ENCODE assay signal across 13 cellular contexts in the genomic region with DNA sequence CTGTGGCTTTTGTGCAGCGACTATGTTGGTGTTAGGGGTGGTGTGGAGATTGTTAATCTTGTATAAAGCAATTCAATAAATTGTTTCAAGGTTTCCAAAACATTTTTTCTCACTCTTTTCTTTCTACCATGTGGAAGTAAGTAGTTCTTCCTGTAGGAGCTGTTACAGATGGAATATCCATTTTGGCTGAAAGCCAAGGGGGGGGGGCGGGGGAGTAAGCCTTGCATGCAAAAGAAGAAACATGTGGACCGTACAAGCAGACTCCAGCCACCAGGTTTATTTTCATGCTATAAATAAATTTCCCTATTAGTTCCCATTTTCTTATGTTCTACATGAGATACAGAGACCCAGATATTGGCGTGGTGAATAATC. TPM values are rescaled to one million over a fixed set of nuclear protein-coding genes. Genes with fewer than 3 reads are reported as not detected.
A peak's percentile ranks its signal among the peaks of the same experiment; 100 is the strongest.
DNase-seq lines count a peak whose midpoint lies in the region; ATAC-seq and TF ChIP-seq lines count a peak whose summit lies in the region.
"Had no signal": no experiment of that assay in that cellular context is flagged by ENCODE, and none has a peak within 500 bp of the region (broad histone marks: within the 10 kb centered on the region; RNA-seq: fewer than 3 reads in every experiment).

No MANE protein-coding gene starts in this region.

- H2AK5ac ChIP-seq in mesendoderm (ENCODE audit: low read length): no peak overlapping the region

- POLR2A ChIA-PET in PC-3 (lab: Charles Lee; ENCODE audit: unreplicated experiment): no interaction called here

- H3K9me3 Mint-ChIP-seq in endothelial cell (ENCODE audit: unreplicated experiment): no peaks in the 10 kb centered on the region
- no peaks in the 10 kb centered on the region for H3K9me3 Mint-ChIP-seq in osteocyte (ENCODE audit: unreplicated experiment)

- intact Hi-C loops in PC-3 (cut with micrococcal nuclease): loop anchor here (2.0 kb wide), 1 partner anchor 75 kb away; no protein-coding TSS in a partner anchor

- peaks cover 11% of the 10 kb centered on the region for H3K27me3 Mint-ChIP-seq in endothelial cell (ENCODE audit: unreplicated experiment)
- no peaks in the 10 kb centered on the region for H3K27me3 Mint-ChIP-seq in osteocyte (ENCODE audit: unreplicated experiment)
- H3K27me3 Mint-ChIP-seq: IgD-negative memory B cell had no signal

- no peak overlapping the region for H3K27ac Mint-ChIP-seq in endothelial cell (ENCODE audit: unreplicated experiment)
- peak overlapping the region; percentile 56 for H3K27ac Mint-ChIP-seq in osteocyte (ENCODE audit: unreplicated experiment)

- H3K36me3 Mint-ChIP-seq in endothelial cell (ENCODE audit: low read depth, unreplicated experiment) (peaks cover 63% of the 10 kb centered on the region), osteocyte (ENCODE audit: unreplicated experiment) (peaks cover 65% of the 10 kb centered on the region)

- no peak overlapping the region for H3K4ac ChIP-seq in mesendoderm (ENCODE audit: low read depth, low read length)

- no peaks in the 10 kb centered on the region for H3K9me2 ChIP-seq in PC-3 (replicated peaks; ENCODE audit: low read length)

- H4K8ac ChIP-seq in mesendoderm (ENCODE audit: low read depth, low read length): no peak overlapping the region

- no peak for TF ChIP-seq CTCF in PC-3 (conservative IDR thresholded peaks at IDR 0.05; ENCODE audit: low read depth, low read length)
- no peak for TF ChIP-seq CTCF in endothelial cell (IDR thresholded peaks at IDR 0.05; ENCODE audit: unreplicated experiment)
- TF ChIP-seq CTCF in osteocyte (IDR thresholded peaks at IDR 0.05): no peak

- no peaks in the 10 kb centered on the region for H3K4me1 Mint-ChIP-seq in endothelial cell (ENCODE audit: unreplicated experiment)
- peaks cover 21% of the 10 kb centered on the region for H3K4me1 Mint-ChIP-seq in osteocyte (ENCODE audit: unreplicated experiment)
- H3K4me1 Mint-ChIP-seq: IgD-negative memory B cell had no signal

- CTCF ChIA-PET in PC-3 (lab: Charles Lee): interaction anchor here (0.6 kb wide), 1 partner anchor 11 kb away, joined by 4 read pairs; no protein-coding TSS in a partner anchor

- H3K79me1 ChIP-seq in mesendoderm (ENCODE audit: low read length): no peaks in the 10 kb centered on the region

- no peak overlapping the region for H2BK120ac ChIP-seq in mesendoderm (ENCODE audit: low read depth, low read length)

- H3K18ac ChIP-seq in mesendoderm (ENCODE audit: low read length): no peak overlapping the region

- no peak overlapping the region for H2AFZ ChIP-seq in PC-3 (ENCODE audit: low read length)

- H3K4me2 ChIP-seq in PC-3 (ENCODE audit: low read length): peak overlapping the region; percentile 33
- H3K4me2 ChIP-seq in mesendoderm (ENCODE audit: low read length): no peak overlapping the region
- H3K4me2 ChIP-seq: smooth muscle cell had no signal

- WGBS in mesendoderm (ENCODE audit: extremely low coverage, insufficient coverage, low lambda C conversion rate): no CpG with 5 or more reads among the region's 4 CpGs

- no peak overlapping the region for H2BK5ac ChIP-seq in mesendoderm (ENCODE audit: low read length)

- H2BK15ac ChIP-seq in mesendoderm (replicated peaks; ENCODE audit: low read depth): no peak overlapping the region

- H3K36me3 ChIP-seq in PC-3 (ENCODE audit: low read depth, low read length) (peaks cover 31% of the 10 kb centered on the region), mesendoderm (ENCODE audit: control insufficient read depth, insufficient read depth, low read length) (peaks cover 31% of the 10 kb centered on the region)

- H3K4me3 ChIP-seq in PC-3 (ENCODE audit: low read length) (no peak overlapping the region), mesendoderm (ENCODE audit: low read length) (no peak overlapping the region)
- H3K4me3 ChIP-seq: Peyer's patch, smooth muscle cell had no signal

- no peak overlapping the region for H4K5ac ChIP-seq in mesendoderm (ENCODE audit: low read length)

- H3K4me3 Mint-ChIP-seq in endothelial cell (ENCODE audit: unreplicated experiment): peak overlapping the region; percentile 49
- H3K4me3 Mint-ChIP-seq in osteocyte (ENCODE audit: unreplicated experiment): no peak overlapping the region
- H3K4me3 Mint-ChIP-seq: IgD-negative memory B cell had no signal

- peak; percentile 58 for DNase-seq in NCI-H2171 treated with DMSO at 0.1 percent for 48 hours (lab: John Stamatoyannopoulos, UW)
- no peak for DNase-seq in NCI-H2171 (lab: John Stamatoyannopoulos, UW)
- peak; percentile 39 for DNase-seq in PC-3
- DNase-seq in endothelial cell (ENCODE audit: low spot score): no peak
- DNase-seq in osteocyte (ENCODE audit: extremely low spot score, unreplicated experiment): no peak
- no peak for DNase-seq in mesendoderm
- DNase-seq in mucosa of gallbladder (ENCODE audit: low spot score): no peak
- DNase-seq in stimulated activated CD4-positive, alpha-beta T cell treated with anti-CD3 and anti-CD28 coated beads, Interleukin-12 subunit alpha, Interleukin-12 subunit beta, amount 100 ng/mL, for 4 hours: no peak
- DNase-seq: NCI-H146, Peyer's patch, trophoblast cell had no signal

- H3K4me1 ChIP-seq in PC-3 (ENCODE audit: insufficient read depth, low read length) (peaks cover 34% of the 10 kb centered on the region), mesendoderm (ENCODE audit: control insufficient read depth, low read depth, low read length) (no peaks in the 10 kb centered on the region)
- H3K4me1 ChIP-seq: Peyer's patch had no signal

- H3K79me2 ChIP-seq in PC-3 (ENCODE audit: low read length): no peaks in the 10 kb centered on the region
- H3K79me2 ChIP-seq in mesendoderm (ENCODE audit: control insufficient read depth, insufficient read depth, low read length): no peaks in the 10 kb centered on the region

- BruUV-seq in PC-3 (replicated peaks; lab: Mats Ljungman, UMichigan): no TSS peak

- H3K27ac ChIP-seq in PC-3 (ENCODE audit: low read length): peak overlapping the region; percentile 53
- H3K27ac ChIP-seq in mesendoderm (ENCODE audit: low read depth, low read length): no peak overlapping the region
- H3K27ac ChIP-seq: Peyer's patch had no signal

- no peaks in the 10 kb centered on the region for H4K20me1 ChIP-seq in PC-3 (ENCODE audit: low read length)

- H3F3A ChIP-seq in PC-3 (ENCODE audit: low read length, unreplicated experiment): no peaks in the 10 kb centered on the region

- ATAC-seq in PC-3: no peak; the same call in 1 of the 2 replicates

- no peak overlapping the region for H3K23ac ChIP-seq in mesendoderm (ENCODE audit: low read length)

- H3K27me3 ChIP-seq in PC-3 (ENCODE audit: low read length): no peaks in the 10 kb centered on the region
- H3K27me3 ChIP-seq in mesendoderm (ENCODE audit: insufficient read depth, low read length, poor library complexity): no peaks in the 10 kb centered on the region
- H3K27me3 ChIP-seq: Peyer's patch had no signal

- H3K9ac ChIP-seq in PC-3 (ENCODE audit: low read length): no peak overlapping the region
- no peak overlapping the region for H3K9ac ChIP-seq in mesendoderm (ENCODE audit: low read length)

- H3K56ac ChIP-seq in mesendoderm (ENCODE audit: low read length): no peak overlapping the region

- no peaks in the 10 kb centered on the region for H3K9me3 ChIP-seq in PC-3 (ENCODE audit: low read length)
- H3K9me3 ChIP-seq: Peyer's patch had no signal

RNA-seq across cellular contexts. Expression of gene UBN1, which starts 35.0 kb away (rescaled TPM):
- total RNA-seq in PC-3 (2014; rRNA removed) (21.4 and 21.9 TPM in 2 replicates), endothelial cell (ENCODE audit: unreplicated experiment) (36.4 TPM), osteocyte (50.3 and 50.8 TPM in 2 replicates), mucosa of gallbladder (35.3 TPM)
- polyA plus RNA-seq in mesendoderm (2013, experiment 1 of 2): 19.0 TPM
- polyA plus RNA-seq in mesendoderm (2013, experiment 2 of 2): 19.4 TPM

RNA-seq across cellular contexts. Expression of gene GLYR1, which starts 35.2 kb away (rescaled TPM):
- 30.6 and 41.2 TPM in 2 replicates for total RNA-seq in PC-3 (2014; rRNA removed)
- total RNA-seq in endothelial cell (ENCODE audit: unreplicated experiment): 111 TPM
- total RNA-seq in osteocyte: 73.5 and 76.9 TPM in 2 replicates
- 76.4 TPM for polyA plus RNA-seq in mesendoderm (2013, experiment 1 of 2)
- 74.5 TPM for polyA plus RNA-seq in mesendoderm (2013, experiment 2 of 2)
- 128 TPM for total RNA-seq in mucosa of gallbladder

RNA-seq across cellular contexts. Expression of gene PPL, which starts 54.7 kb away (rescaled TPM):
- total RNA-seq in PC-3 (2014; rRNA removed) (18.8 and 22.8 TPM in 2 replicates), endothelial cell (ENCODE audit: unreplicated experiment) (1.1 TPM), osteocyte (9.7 and 10.3 TPM in 2 replicates), mucosa of gallbladder (62.2 TPM)
- polyA plus RNA-seq in mesendoderm (2013, experiment 1 of 2): 14.5 TPM
- 15.7 TPM for polyA plus RNA-seq in mesendoderm (2013, experiment 2 of 2)

Comparison
In these comparisons a context has a peak if more than half of its experiments do, and no peak if none do; other contexts are left out.
1. DNase-seq: peak in NCI-H2171 treated with DMSO at 0.1 percent for 48 hours (single experiment) and PC-3 (single experiment); none in NCI-H2171 (single experiment), endothelial cell (single experiment), osteocyte (single experiment), mesendoderm (single experiment), mucosa of gallbladder (single experiment) and stimulated activated CD4-positive, alpha-beta T cell treated with anti-CD3 and anti-CD28 coated beads, Interleukin-12 subunit alpha, Interleukin-12 subunit beta, amount 100 ng/mL, for 4 hours (single experiment).